Comparison of ENCODE assay signal across 11 cellular contexts in the genomic region with DNA sequence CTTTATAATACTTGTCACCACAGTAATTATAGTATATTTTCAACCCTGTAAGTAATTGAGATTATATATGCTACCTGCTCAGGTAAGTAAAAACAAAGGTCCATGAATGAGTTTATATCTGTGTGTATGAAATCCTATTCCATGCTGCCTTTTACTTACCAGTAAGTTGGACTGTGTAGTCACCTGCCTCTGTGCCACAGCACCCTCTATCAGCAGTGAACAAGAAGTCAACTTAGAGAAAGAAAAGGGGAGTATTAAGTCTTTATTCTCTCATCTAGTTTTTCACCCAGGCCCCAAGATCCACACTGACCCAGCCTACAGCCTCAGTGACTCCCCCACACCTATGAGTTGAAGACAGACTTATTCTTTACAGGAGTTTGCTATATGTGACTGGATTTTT. TPM values are rescaled to one million over a fixed set of nuclear protein-coding genes. Genes with fewer than 3 reads are reported as not detected.
DNase-seq lines count a peak whose midpoint lies in the region; ATAC-seq, FAIRE-seq and TF ChIP-seq lines count a peak whose summit lies in the region.
"Had no signal": no experiment of that assay in that cellular context is flagged by ENCODE, and none has a peak within 500 bp of the region (broad histone marks: within the 10 kb centered on the region; RNA-seq: fewer than 3 reads in every experiment).

No MANE protein-coding gene starts in this region.

- no peak for FAIRE-seq in GM12878 (lab: Jason Lieb, UNC)
- FAIRE-seq: HepG2 had no signal

- H3K23ac ChIP-seq in mesendoderm (ENCODE audit: low read length), result no peak overlapping the region

- no peaks in the 10 kb centered on the region for H3K79me1 ChIP-seq in mesendoderm (ENCODE audit: low read length)

- no peak overlapping the region for H2BK5ac ChIP-seq in mesendoderm (ENCODE audit: low read length)

- POLR2A ChIA-PET in GM12878 (lab: Charles Lee), result interaction anchor here (0.7 kb wide), 1 partner anchor 49 kb away, joined by 3 read pairs; no protein-coding TSS in a partner anchor

- H3K27me3 ChIP-seq in GM12878 (replicated peaks in 1 of 2; ENCODE audit: control insufficient read depth in 2 of 2, insufficient read depth in 2 of 2, low read length in 1 of 2) (no peaks in the 10 kb centered on the region; a peak in 1 of 4 replicates), mesendoderm (ENCODE audit: insufficient read depth, low read length, poor library complexity) (no peaks in the 10 kb centered on the region)
- H3K27me3 ChIP-seq: ascending aorta, right lobe of liver had no signal

- TF ChIP-seq RAD21 in GM12878 (IDR thresholded peaks at IDR 0.05; ENCODE audit: insufficient read depth, low read depth, low read length), result peak; percentile 64

- ATAC-seq in GM12878, result peak; percentile 75
- ATAC-seq: HepG2 had no signal

- DNase-seq in activated CD4-positive, alpha-beta T cell treated with anti-CD3 and anti-CD28 coated beads for 48 hours, result peak; percentile 29
- no peak for DNase-seq in activated CD4-positive, alpha-beta T cell treated with anti-CD3 and anti-CD28 coated beads, Interleukin-2, amount 50 U/mL, for 1 hour
- DNase-seq in LNCaP clone FGC (ENCODE audit: low read depth) (no peak), GM12878 (ENCODE audit: low read depth, low spot score) (no peak), mesendoderm (peak; percentile 26), glomerular visceral epithelial cell (ENCODE audit: extremely low spot score) (no peak), NCI-H187 (lab: John Stamatoyannopoulos, UW) (no peak), AG20443 (ENCODE audit: low spot score) (no peak)
- DNase-seq: right lobe of liver had no signal

- H2AK5ac ChIP-seq in mesendoderm (ENCODE audit: low read length), result no peak overlapping the region

- H3K4ac ChIP-seq in mesendoderm (ENCODE audit: low read depth, low read length), result no peak overlapping the region

- H3K79me2 ChIP-seq in GM12878 (ENCODE audit: control insufficient read depth, insufficient read depth, low read length) (no peaks in the 10 kb centered on the region), mesendoderm (ENCODE audit: control insufficient read depth, insufficient read depth, low read length) (no peaks in the 10 kb centered on the region)

- no peak overlapping the region for H2BK120ac ChIP-seq in mesendoderm (ENCODE audit: low read depth, low read length)

- RAD21 ChIA-PET in GM12878 (lab: Charles Lee; ENCODE audit: unreplicated experiment), result no interaction called here

- H3K9ac ChIP-seq in GM12878 (ENCODE audit: control insufficient read depth, insufficient read depth, low read length) (no peak overlapping the region), mesendoderm (ENCODE audit: low read length) (no peak overlapping the region)

- intact Hi-C loops in GM12878 (cut with micrococcal nuclease; ENCODE audit: unreplicated experiment), result loop anchor here (10.0 kb wide), 1 partner anchor 168 kb away; no protein-coding TSS in a partner anchor

- no peak overlapping the region for H2AFZ ChIP-seq in GM12878 (ENCODE audit: control insufficient read depth, low read depth, low read length)

- no peak for TF ChIP-seq EP300 in GM12878 (IDR thresholded peaks at IDR 0.05; ENCODE audit: borderline replicate concordance in 1 of 2, control insufficient read depth in 1 of 2, low read depth in 2 of 2, low read length in 2 of 2)

- H4K20me1 ChIP-seq in GM12878 (ENCODE audit: control insufficient read depth, insufficient read depth), result no peaks in the 10 kb centered on the region

- H4K5ac ChIP-seq in mesendoderm (ENCODE audit: low read length), result no peak overlapping the region

- CTCF ChIA-PET in GM12878 (lab: Yijun Ruan, JAX), result no interaction called here

- H3K18ac ChIP-seq in mesendoderm (ENCODE audit: low read length), result no peak overlapping the region

- no peaks in the 10 kb centered on the region for H3K9me3 ChIP-seq in GM12878 (replicated peaks; ENCODE audit: control insufficient read depth, insufficient read depth, low read length)
- H3K9me3 ChIP-seq: ascending aorta, right lobe of liver had no signal

- no peak overlapping the region for H4K8ac ChIP-seq in mesendoderm (ENCODE audit: low read depth, low read length)

- no peaks in the 10 kb centered on the region for H3K4me1 ChIP-seq in GM12878 (ENCODE audit: control insufficient read depth, insufficient read depth, low read length)
- H3K4me1 ChIP-seq in mesendoderm (ENCODE audit: control insufficient read depth, low read depth, low read length), result no peaks in the 10 kb centered on the region
- H3K4me1 ChIP-seq: ascending aorta, right lobe of liver had no signal

- in situ Hi-C loops in GM12878 (cut with MboI), result no loop called here

- BruUV-seq in GM12878 (replicated peaks; lab: Mats Ljungman, UMichigan), result no TSS peak

- SMC1A ChIA-PET in GM12878 (lab: Charles Lee; ENCODE audit: uncharacterized antibody, unreplicated experiment), result no interaction called here

- H3K36me3 ChIP-seq in GM12878 (ENCODE audit: control insufficient read depth in 2 of 2, insufficient read depth in 2 of 2, low read length in 1 of 2), result no peaks in the 10 kb centered on the region
- no peaks in the 10 kb centered on the region for H3K36me3 ChIP-seq in mesendoderm (ENCODE audit: control insufficient read depth, insufficient read depth, low read length)
- H3K36me3 ChIP-seq: ascending aorta, right lobe of liver had no signal

- TF ChIP-seq POLR2A in GM12878 (IDR thresholded peaks at IDR 0.05; ENCODE audit: low read depth, low read length), result no peak

- H2BK15ac ChIP-seq in mesendoderm (replicated peaks; ENCODE audit: low read depth), result no peak overlapping the region

- H3K4me3 ChIP-seq in LNCaP clone FGC (ENCODE audit: low read depth, low read length), result no peak overlapping the region
- no peak overlapping the region for H3K4me3 ChIP-seq in GM12878
- no peak overlapping the region for H3K4me3 ChIP-seq in mesendoderm (ENCODE audit: low read length)
- H3K4me3 ChIP-seq: ascending aorta, right lobe of liver had no signal

- H3K27ac ChIP-seq in GM12878 (ENCODE audit: control insufficient read depth, insufficient read depth) (no peak overlapping the region), mesendoderm (ENCODE audit: low read depth, low read length) (no peak overlapping the region)
- H3K27ac ChIP-seq: ascending aorta, right lobe of liver had no signal

- no peak overlapping the region for H3K56ac ChIP-seq in mesendoderm (ENCODE audit: low read length)

- TF ChIP-seq CTCF in LNCaP clone FGC (IDR thresholded peaks at IDR 0.05; ENCODE audit: control insufficient read depth, extremely low read depth, insufficient read depth) (peak; percentile 29), GM12878 (IDR thresholded peaks at IDR 0.05 in 2 of 3, conservative IDR thresholded peaks at IDR 0.05 in 1 of 3; ENCODE audit: control insufficient read depth in 2 of 3, extremely low read depth in 1 of 3, insufficient read depth in 1 of 3, low read depth in 3 of 3, low read length in 3 of 3) (peak in 2 of 3 experiments; percentile 38 to 52; a peak in 5 of 6 replicates)

- H3K4me2 ChIP-seq in GM12878 (ENCODE audit: control insufficient read depth, insufficient read depth), result no peak overlapping the region
- no peak overlapping the region for H3K4me2 ChIP-seq in mesendoderm (ENCODE audit: low read length)

TF ChIP-seq in GM12878, 131 proteins besides CTCF, POLR2A, EP300 and RAD21 (continues in another document):
- no peak for TF ChIP-seq BHLHE40 (IDR thresholded peaks at IDR 0.05; ENCODE audit: borderline replicate concordance in 1 of 2, low read depth in 2 of 2, low read length in 1 of 2)
- TF ChIP-seq TBL1XR1 (IDR thresholded peaks at IDR 0.05; ENCODE audit: low read depth, low read length), result no peak

RNA-seq across cellular contexts. Expression of a gene that starts 36.9 kb away (rescaled TPM):
- total RNA-seq in GM12878 (2013; cell fraction: nucleolus; rRNA removed), result 152 and 157 TPM in 2 replicates
- total RNA-seq in GM12878 (2014; rRNA removed), result 147 and 155 TPM in 2 replicates
- 120 and 123 TPM in 2 replicates for total RNA-seq in GM12878 (2014; rRNA removed; fragmentation: Illumina TruSeq; extraction: Trizol)
- total RNA-seq in GM12878 (2021), result 185 and 196 TPM in 2 replicates
- polyA plus RNA-seq in GM12878 (2011; ENCODE audit: low read depth), result 119 TPM
- polyA plus RNA-seq in GM12878 (2011; rRNA removed), result 375 and 581 TPM in 2 replicates
- polyA plus RNA-seq in GM12878 (2011; cell fraction: cytosol; rRNA removed), result 144 and 189 TPM in 2 replicates
- polyA plus RNA-seq in GM12878 (2011; cell fraction: nucleus; rRNA removed), result 193 and 199 TPM in 2 replicates
- 175 and 215 TPM in 2 replicates for polyA plus RNA-seq in GM12878 (2012)
- 366 and 473 TPM in 2 replicates for polyA plus RNA-seq in GM12878 (2014; fragmentation: Illumina TruSeq; extraction: Trizol)
- polyA plus RNA-seq in GM12878 (2014; fragmentation: Nextera tagmentation; extraction: Ambion mirVana), result 100 to 1,000 TPM; 191 to 255 TPM
- polyA plus RNA-seq in GM12878 (2014; rRNA removed), result 188 and 232 TPM in 2 replicates
- polyA plus RNA-seq in GM12878 (2016; fragmentation: Nextera tagmentation; extraction: Ambion mirVana), result 100 to 1,000 TPM; 149 to 165 TPM
- polyA minus RNA-seq in GM12878 (2011; rRNA and poly(A)+ RNA removed), result 163 and 190 TPM in 2 replicates
- polyA minus RNA-seq in GM12878 (2011; cell fraction: cytosol; rRNA and poly(A)+ RNA removed), result 90.2 and 92.9 TPM in 2 replicates
- 119 and 143 TPM in 2 replicates for polyA minus RNA-seq in GM12878 (2011; cell fraction: nucleus; rRNA and poly(A)+ RNA removed)
- polyA plus RNA-seq in mesendoderm (2013, experiment 1 of 2), result 1.6 TPM
- polyA plus RNA-seq in mesendoderm (2013, experiment 2 of 2), result 1.3 TPM
- total RNA-seq: HepG2 had no signal
- polyA plus RNA-seq: HepG2 had no signal

RNA-seq across cellular contexts. Expression of a gene that starts 41.5 kb away (rescaled TPM):
- 1.5 and 2.5 TPM in 2 replicates for total RNA-seq in GM12878 (2013; cell fraction: nucleolus; rRNA removed)
- total RNA-seq in GM12878 (2014; rRNA removed) (0.34 and 0.82 TPM in 2 replicates), GM12878 (2014; rRNA removed; fragmentation: Illumina TruSeq; extraction: Trizol) (0.49 and 0.88 TPM in 2 replicates), GM12878 (2021) (0.28 and 0.35 TPM in 2 replicates)
- polyA plus RNA-seq in GM12878 (2011; ENCODE audit: low read depth), result 0.91 TPM
- polyA plus RNA-seq in GM12878 (2011; rRNA removed) (7.2 and 9.4 TPM in 2 replicates), GM12878 (2014; fragmentation: Illumina TruSeq; extraction: Trizol) (0.46 and 0.53 TPM in 2 replicates), GM12878 (2014; fragmentation: Nextera tagmentation; extraction: Ambion mirVana) (under 1 TPM; 0.35 to 0.56 TPM), GM12878 (2014; rRNA removed) (0.26 and 0.29 TPM in 2 replicates), GM12878 (2016; fragmentation: Nextera tagmentation; extraction: Ambion mirVana) (under 1 TPM; 0.19 to 0.42 TPM)
- polyA plus RNA-seq in GM12878 (2011; cell fraction: cytosol; rRNA removed), result 2.0 and 2.4 TPM in 2 replicates
- 6.5 and 7.2 TPM in 2 replicates for polyA plus RNA-seq in GM12878 (2011; cell fraction: nucleus; rRNA removed)
- polyA plus RNA-seq in GM12878 (2012), result 0.70 and 1.00 TPM in 2 replicates
- polyA minus RNA-seq in GM12878 (2011; rRNA and poly(A)+ RNA removed), result 4.1 and 5.2 TPM in 2 replicates
- 2.5 TPM in 1 of 2 replicates, not detected in the other for polyA minus RNA-seq in GM12878 (2011; cell fraction: cytosol; rRNA and poly(A)+ RNA removed)
- polyA minus RNA-seq in GM12878 (2011; cell fraction: nucleus; rRNA and poly(A)+ RNA removed), result 8.0 and 14.0 TPM in 2 replicates
- polyA plus RNA-seq in mesendoderm (2013, experiment 1 of 2), result not detected
- polyA plus RNA-seq in mesendoderm (2013, experiment 2 of 2), result not detected
- total RNA-seq: HepG2 had no signal
- polyA plus RNA-seq: HepG2 had no signal

Comparison
In these comparisons a context has a peak if more than half of its experiments do, and no peak if none do; other contexts are left out.
1. DNase-seq: peak in activated CD4-positive, alpha-beta T cell treated with anti-CD3 and anti-CD28 coated beads for 48 hours (single experiment) and mesendoderm (single experiment); none in activated CD4-positive, alpha-beta T cell treated with anti-CD3 and anti-CD28 coated beads, Interleukin-2, amount 50 U/mL, for 1 hour (single experiment), LNCaP clone FGC (single experiment), GM12878 (single experiment), glomerular visceral epithelial cell (single experiment), NCI-H187 (0 of 2) and AG20443 (single experiment).